1 cellular context compared by ENCODE assay signal in genomic region chr16:68197250-68197649, GRCh38.
TF ChIP-seq lines count a peak whose summit lies in the region.

No MANE protein-coding gene starts in this region.

TF ChIP-seq in GM12878, 131 proteins besides CTCF, POLR2A, EP300 and RAD21:
- TF ChIP-seq, protein P1, sequence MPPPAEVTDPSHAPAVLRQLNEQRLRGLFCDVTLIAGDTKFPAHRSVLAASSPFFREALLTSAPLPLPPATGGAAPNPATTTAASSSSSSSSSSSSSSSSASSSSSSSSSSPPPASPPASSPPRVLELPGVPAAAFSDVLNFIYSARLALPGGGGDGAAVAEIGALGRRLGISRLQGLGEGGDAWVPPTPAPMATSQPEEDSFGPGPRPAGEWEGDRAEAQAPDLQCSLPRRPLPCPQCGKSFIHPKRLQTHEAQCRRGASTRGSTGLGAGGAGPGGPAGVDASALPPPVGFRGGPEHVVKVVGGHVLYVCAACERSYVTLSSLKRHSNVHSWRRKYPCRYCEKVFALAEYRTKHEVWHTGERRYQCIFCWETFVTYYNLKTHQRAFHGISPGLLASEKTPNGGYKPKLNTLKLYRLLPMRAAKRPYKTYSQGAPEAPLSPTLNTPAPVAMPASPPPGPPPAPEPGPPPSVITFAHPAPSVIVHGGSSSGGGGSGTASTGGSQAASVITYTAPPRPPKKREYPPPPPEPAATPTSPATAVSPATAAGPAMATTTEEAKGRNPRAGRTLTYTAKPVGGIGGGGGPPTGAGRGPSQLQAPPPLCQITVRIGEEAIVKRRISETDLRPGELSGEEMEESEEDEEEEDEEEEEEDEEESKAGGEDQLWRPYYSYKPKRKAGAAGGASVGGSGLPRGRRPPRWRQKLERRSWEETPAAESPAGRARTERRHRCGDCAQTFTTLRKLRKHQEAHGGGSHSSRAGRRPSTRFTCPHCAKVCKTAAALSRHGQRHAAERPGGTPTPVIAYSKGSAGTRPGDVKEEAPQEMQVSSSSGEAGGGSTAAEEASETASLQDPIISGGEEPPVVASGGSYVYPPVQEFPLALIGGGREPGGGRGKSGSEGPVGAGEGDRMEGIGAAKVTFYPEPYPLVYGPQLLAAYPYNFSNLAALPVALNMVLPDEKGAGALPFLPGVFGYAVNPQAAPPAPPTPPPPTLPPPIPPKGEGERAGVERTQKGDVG (CRISPR knock-in tag; IDR thresholded peaks at IDR 0.05), result no peak
- no peak for TF ChIP-seq SRF (IDR thresholded peaks at IDR 0.05; ENCODE audit: low read depth in 2 of 2, low read length in 2 of 2)
- TF ChIP-seq CHD2 (IDR thresholded peaks at IDR 0.05; ENCODE audit: borderline replicate concordance, low read depth, low read length), result no peak
- TF ChIP-seq NR2C2 (IDR thresholded peaks at IDR 0.05; ENCODE audit: borderline replicate concordance, control insufficient read depth, insufficient read length, low read depth), result no peak
- TF ChIP-seq POU2F2 (IDR thresholded peaks at IDR 0.05; ENCODE audit: borderline replicate concordance, low read depth, low read length), result no peak
- no peak for TF ChIP-seq PAX8 (IDR thresholded peaks at IDR 0.05)
- TF ChIP-seq TCF3 (IDR thresholded peaks at IDR 0.05; ENCODE audit: borderline replicate concordance, insufficient read depth, low read depth, low read length), result no peak
- no peak for TF ChIP-seq DPF2 (IDR thresholded peaks at IDR 0.05)
- TF ChIP-seq, protein P2, sequence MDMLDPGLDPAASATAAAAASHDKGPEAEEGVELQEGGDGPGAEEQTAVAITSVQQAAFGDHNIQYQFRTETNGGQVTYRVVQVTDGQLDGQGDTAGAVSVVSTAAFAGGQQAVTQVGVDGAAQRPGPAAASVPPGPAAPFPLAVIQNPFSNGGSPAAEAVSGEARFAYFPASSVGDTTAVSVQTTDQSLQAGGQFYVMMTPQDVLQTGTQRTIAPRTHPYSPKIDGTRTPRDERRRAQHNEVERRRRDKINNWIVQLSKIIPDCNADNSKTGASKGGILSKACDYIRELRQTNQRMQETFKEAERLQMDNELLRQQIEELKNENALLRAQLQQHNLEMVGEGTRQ (IDR thresholded peaks at IDR 0.05; ENCODE audit: borderline replicate concordance, low read depth, low read length), result no peak
- no peak for TF ChIP-seq SKIL (IDR thresholded peaks at IDR 0.05; ENCODE audit: low read depth, poor library complexity, severe bottlenecking)
- TF ChIP-seq, protein P3, sequence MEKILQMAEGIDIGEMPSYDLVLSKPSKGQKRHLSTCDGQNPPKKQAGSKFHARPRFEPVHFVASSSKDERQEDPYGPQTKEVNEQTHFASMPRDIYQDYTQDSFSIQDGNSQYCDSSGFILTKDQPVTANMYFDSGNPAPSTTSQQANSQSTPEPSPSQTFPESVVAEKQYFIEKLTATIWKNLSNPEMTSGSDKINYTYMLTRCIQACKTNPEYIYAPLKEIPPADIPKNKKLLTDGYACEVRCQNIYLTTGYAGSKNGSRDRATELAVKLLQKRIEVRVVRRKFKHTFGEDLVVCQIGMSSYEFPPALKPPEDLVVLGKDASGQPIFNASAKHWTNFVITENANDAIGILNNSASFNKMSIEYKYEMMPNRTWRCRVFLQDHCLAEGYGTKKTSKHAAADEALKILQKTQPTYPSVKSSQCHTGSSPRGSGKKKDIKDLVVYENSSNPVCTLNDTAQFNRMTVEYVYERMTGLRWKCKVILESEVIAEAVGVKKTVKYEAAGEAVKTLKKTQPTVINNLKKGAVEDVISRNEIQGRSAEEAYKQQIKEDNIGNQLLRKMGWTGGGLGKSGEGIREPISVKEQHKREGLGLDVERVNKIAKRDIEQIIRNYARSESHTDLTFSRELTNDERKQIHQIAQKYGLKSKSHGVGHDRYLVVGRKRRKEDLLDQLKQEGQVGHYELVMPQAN (conservative IDR thresholded peaks at IDR 0.05), result no peak
- no peak for TF ChIP-seq RAD51 (IDR thresholded peaks at IDR 0.05)
